ENCODE assay signal across 18 cellular contexts in the genomic region with DNA sequence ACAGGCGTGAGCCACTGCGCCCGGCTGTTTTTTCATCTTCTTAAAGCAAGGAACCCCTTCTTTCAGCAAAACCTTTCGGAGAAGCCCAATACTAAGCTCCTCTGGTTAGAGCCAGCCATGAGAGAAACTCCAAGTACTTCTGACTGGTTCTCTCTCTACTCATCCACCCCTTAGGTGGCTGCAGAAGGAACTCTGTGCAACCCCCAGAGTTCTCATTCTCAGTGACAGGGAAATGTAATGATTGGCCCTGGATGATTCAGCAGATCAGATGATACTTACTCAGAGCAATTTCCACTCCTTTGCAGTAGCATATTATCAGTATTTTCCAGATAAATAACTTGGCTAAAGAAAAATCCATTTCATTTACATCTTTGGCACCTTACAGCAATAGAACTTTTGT. TPM values are rescaled to one million over a fixed set of nuclear protein-coding genes. Genes with fewer than 3 reads are reported as not detected.
A peak's percentile ranks its signal among the peaks of the same experiment; 100 is the strongest.
DNase-seq lines count a peak whose midpoint lies in the region; ATAC-seq, FAIRE-seq and TF ChIP-seq lines count a peak whose summit lies in the region.
"Had no signal": no experiment of that assay in that cellular context is flagged by ENCODE, and none has a peak within 500 bp of the region (broad histone marks: within the 10 kb centered on the region; RNA-seq: fewer than 3 reads in every experiment).

No MANE protein-coding gene starts in this region.

- peaks cover 31% of the 10 kb centered on the region for H3K4me1 ChIP-seq in A549
- no peaks in the 10 kb centered on the region for H3K4me1 ChIP-seq in colonic mucosa
- H3K4me1 ChIP-seq: Peyer's patch had no signal

- peaks cover 43% of the 10 kb centered on the region for H3K27me3 ChIP-seq in CD4-positive, alpha-beta T cell (ENCODE audit: control insufficient read depth, insufficient read depth, low read length)
- no peaks in the 10 kb centered on the region for H3K27me3 ChIP-seq in colonic mucosa
- H3K27me3 ChIP-seq: pancreas, Peyer's patch had no signal

- peak overlapping the region; percentile 81 for H3K4me2 ChIP-seq in A549

- no peak overlapping the region for H3K9ac ChIP-seq in colonic mucosa (ENCODE audit: low read depth in 2 of 2, low read length in 2 of 2)

- H3K4me1 Mint-ChIP-seq in HFFc6 (ENCODE audit: low read depth), result peaks cover 32% of the 10 kb centered on the region
- H3K4me1 Mint-ChIP-seq in CD4-positive, alpha-beta T cell (ENCODE audit: low read depth), result peaks cover 13% of the 10 kb centered on the region

- H3K36me3 Mint-ChIP-seq in HFFc6 (ENCODE audit: low read depth), result no peaks in the 10 kb centered on the region
- H3K36me3 Mint-ChIP-seq in CD4-positive, alpha-beta T cell (ENCODE audit: low read depth), result no peaks in the 10 kb centered on the region

- H3K27ac ChIP-seq in A549 (peak overlapping the region; percentile 82 to 88), colonic mucosa (no peak overlapping the region)
- no peak overlapping the region for H3K27ac ChIP-seq in CD4-positive, alpha-beta T cell (ENCODE audit: low read depth, low read length)
- H3K27ac ChIP-seq: Peyer's patch had no signal

- DNase-seq in A549 (ENCODE audit: low read depth in 1 of 2, low spot score in 1 of 2) (peak in 1 of 2 experiments; percentile 40), HFFc6 (peak; percentile 29), astrocyte of the hippocampus (ENCODE audit: low read depth, low spot score) (peak; percentile 35), glomerular visceral epithelial cell (ENCODE audit: extremely low spot score) (peak; percentile 60), colonic mucosa (no peak), GM12892 (ENCODE audit: insufficient read length) (no peak)
- no peak for DNase-seq in CD4-positive, alpha-beta T cell
- DNase-seq: activated naive CD4-positive, alpha-beta T cell treated with anti-CD3 and anti-CD28 coated beads for 36 hours; central memory CD4-positive, alpha-beta T cell; DMS79 treated with DMSO at 0.1 percent for 48 hours; NCI-H1105 treated with DMSO at 0.1 percent for 48 hours; NCI-H446 treated with DMSO at 0.1 percent for 48 hours; pancreas; Peyer's patch had no signal

- no peaks in the 10 kb centered on the region for H3K9me3 Mint-ChIP-seq in HFFc6
- H3K9me3 Mint-ChIP-seq in CD4-positive, alpha-beta T cell, result no peaks in the 10 kb centered on the region
- H3K9me3 Mint-ChIP-seq: activated naive CD4-positive, alpha-beta T cell treated with anti-CD3 and anti-CD28 coated beads for 36 hours had no signal

- no peak for TF ChIP-seq RAD21 in A549 (conservative IDR thresholded peaks at IDR 0.05 in 1 of 2, IDR thresholded peaks at IDR 0.05 in 1 of 2)

- 53% methylated on average over 4 of the region's 4 CpGs for WGBS in A549 (ENCODE audit: missing lambda C conversion rate)

- ATAC-seq in A549 (peak; percentile 65 to 87), GM19452 (IDR thresholded peaks at IDR 0.05; ENCODE audit: unreplicated experiment) (no peak)
- ATAC-seq in CD4-positive, alpha-beta T cell (ENCODE audit: poor library complexity), result no peak

- H3K27ac Mint-ChIP-seq in HFFc6, result no peak overlapping the region
- no peak overlapping the region for H3K27ac Mint-ChIP-seq in CD4-positive, alpha-beta T cell
- H3K27ac Mint-ChIP-seq: activated naive CD4-positive, alpha-beta T cell treated with anti-CD3 and anti-CD28 coated beads for 36 hours had no signal

- TF ChIP-seq POLR2A in A549 (IDR thresholded peaks at IDR 0.05; ENCODE audit: low read length) (no peak), GM12892 (IDR thresholded peaks at IDR 0.05; ENCODE audit: low read depth, low read length) (no peak)

- H3K27me3 Mint-ChIP-seq in HFFc6 (ENCODE audit: insufficient read depth), result peaks cover 7% of the 10 kb centered on the region; the same call in 1 of the 2 replicates
- peaks cover 45% of the 10 kb centered on the region for H3K27me3 Mint-ChIP-seq in CD4-positive, alpha-beta T cell

- TF ChIP-seq EP300 in A549 (IDR thresholded peaks at IDR 0.05), result no peak

- H3K36me3 ChIP-seq in colonic mucosa, result no peaks in the 10 kb centered on the region
- H3K36me3 ChIP-seq: pancreas, Peyer's patch had no signal

- TF ChIP-seq CTCF in A549 (IDR thresholded peaks at IDR 0.05), result no peak
- no peak for TF ChIP-seq CTCF in HFFc6 (IDR thresholded peaks at IDR 0.05)
- no peak for TF ChIP-seq CTCF in CD4-positive, alpha-beta T cell (IDR thresholded peaks at IDR 0.05)
- TF ChIP-seq CTCF in colonic mucosa (IDR thresholded peaks at IDR 0.05), result no peak

- POLR2A ChIA-PET in A549 (lab: Yijun Ruan, JAX), result interaction anchor here (0.7 kb wide), 1 partner anchor 36 kb away, joined by 11 read pairs; no protein-coding TSS in a partner anchor
- POLR2A ChIA-PET in CD4-positive, alpha-beta T cell (lab: Charles Lee), result no interaction called here

- intact Hi-C loops in CD4-positive, alpha-beta T cell (cut with DNase I, micrococcal nuclease), result no loop called here
- intact Hi-C loops in colonic mucosa (cut with DNase I), result no loop called here

- CTCF ChIA-PET in A549 (lab: Yijun Ruan, JAX), result interaction anchor here (0.6 to 9.2 kb wide), 2 partner anchors 127 to 496 kb away, joined by 3 to 142 read pairs; no protein-coding TSS in a partner anchor
- CTCF ChIA-PET in CD4-positive, alpha-beta T cell (lab: Charles Lee), result no interaction called here

- H3K9me3 ChIP-seq in A549 (no peaks in the 10 kb centered on the region), colonic mucosa (no peaks in the 10 kb centered on the region)
- H3K9me3 ChIP-seq in CD4-positive, alpha-beta T cell (ENCODE audit: control insufficient read depth, low read length), result no peaks in the 10 kb centered on the region
- H3K9me3 ChIP-seq: pancreas, Peyer's patch had no signal

- H3K4me3 Mint-ChIP-seq in HFFc6, result no peak overlapping the region
- no peak overlapping the region for H3K4me3 Mint-ChIP-seq in CD4-positive, alpha-beta T cell
- H3K4me3 Mint-ChIP-seq: activated naive CD4-positive, alpha-beta T cell treated with anti-CD3 and anti-CD28 coated beads for 36 hours had no signal

- H3K4me3 ChIP-seq in A549, result peak overlapping the region; percentile 24; the same call in 2 of the 3 replicates
- no peak overlapping the region for H3K4me3 ChIP-seq in colonic mucosa
- H3K4me3 ChIP-seq: Peyer's patch had no signal

- no peak for FAIRE-seq in A549 (lab: Jason Lieb, UNC)
- no peak for FAIRE-seq in GM12892 (lab: Jason Lieb, UNC)
- FAIRE-seq: GM19239, pancreas, urothelium cell line had no signal

TF ChIP-seq in A549, 52 proteins besides CTCF, POLR2A, EP300 and RAD21:
- peak; percentile 47 for TF ChIP-seq MAFK (IDR thresholded peaks at IDR 0.05; ENCODE audit: partially characterized antibody)
- no peak for TF ChIP-seq KDM1A (IDR thresholded peaks at IDR 0.05; ENCODE audit: low read depth)
- TF ChIP-seq HOXB5 (CRISPR knock-in tag; IDR thresholded peaks at IDR 0.05), result no peak
- no peak for TF ChIP-seq FOSL2 (IDR thresholded peaks at IDR 0.05)
- peak; percentile 25; the same call in 1 of the 2 replicates for TF ChIP-seq FOSL2 (CRISPR knock-in tag; IDR thresholded peaks at IDR 0.05)

RNA-seq across cellular contexts. Expression of a gene that starts 3.1 kb away (rescaled TPM):
- polyA plus RNA-seq in A549 (2011; rRNA removed) (415 and 509 TPM in 2 replicates), A549 (2017; fragmentation: RNase III; extraction: RNeasy Plus Mini Kit Qiagen cat#74134 plus additional on column Dnase treatment) (176 to 226 TPM (median 198 TPM) in 3 replicates)
- polyA plus RNA-seq in A549 (2012; cell fraction: cytosol; rRNA removed), result 198 and 219 TPM in 2 replicates
- polyA plus RNA-seq in A549 (2012; cell fraction: nucleus; rRNA removed), result 164 and 242 TPM in 2 replicates
- polyA minus RNA-seq in A549 (2011; rRNA and poly(A)+ RNA removed), result 277 and 302 TPM in 2 replicates
- total RNA-seq in HFFc6 (2021; fragmentation: NEBNext Ultra II Directional; extraction: Animal tissue kit (Norgen Biotek cat#: 25700)), result 10 to 100 TPM in 1 of 6 experiments, 1 to 10 TPM in 5; 5.9 to 10.8 (median 7.1) TPM
- not detected for total RNA-seq in CD4-positive, alpha-beta T cell
- total RNA-seq in colonic mucosa, result 10 to 100 TPM in 1 of 2 donors, 1 to 10 TPM in 1; 3.9 to 11.6 TPM
- not detected for polyA plus RNA-seq in GM12892 (2012; ENCODE audit: missing spikeins)
- total RNA-seq: activated CD8-positive, alpha-beta memory T cell treated with anti-CD3 and anti-CD28 coated beads for 36 hours; activated naive CD4-positive, alpha-beta T cell treated with anti-CD3 and anti-CD28 coated beads for 36 hours had no signal

RNA-seq across cellular contexts. Expression of a gene that starts 28.8 kb away (rescaled TPM):
- polyA plus RNA-seq in A549 (2011; rRNA removed), result 38.6 and 57.6 TPM in 2 replicates
- polyA plus RNA-seq in A549 (2012; cell fraction: cytosol; rRNA removed), result 10.6 and 14.9 TPM in 2 replicates
- 12.7 and 25.1 TPM in 2 replicates for polyA plus RNA-seq in A549 (2012; cell fraction: nucleus; rRNA removed)
- polyA plus RNA-seq in A549 (2017; fragmentation: RNase III; extraction: RNeasy Plus Mini Kit Qiagen cat#74134 plus additional on column Dnase treatment), result 30.6 to 40.2 TPM (median 39.4 TPM) in 3 replicates
- polyA minus RNA-seq in A549 (2011; rRNA and poly(A)+ RNA removed), result 37.9 and 40.6 TPM in 2 replicates
- total RNA-seq in HFFc6 (2021; fragmentation: NEBNext Ultra II Directional; extraction: Animal tissue kit (Norgen Biotek cat#: 25700)), result 100 to 1,000 TPM in 1 of 6 experiments, 10 to 100 TPM in 5; 67.8 to 103 (median 70.4) TPM
- total RNA-seq in CD4-positive, alpha-beta T cell, result 1 to 10 TPM; 4.1 to 4.3 TPM
- total RNA-seq in colonic mucosa, result 1 to 10 TPM; 5.9 to 9.2 TPM
- 6.4 TPM for polyA plus RNA-seq in GM12892 (2012; ENCODE audit: missing spikeins)

Comparison
In these comparisons a context has a peak if more than half of its experiments do, and no peak if none do; other contexts are left out.
1. ATAC-seq: peak in A549 (2 of 2); none in CD4-positive, alpha-beta T cell (single experiment) and GM19452 (single experiment).
2. DNase-seq: peak in HFFc6 (single experiment), astrocyte of the hippocampus (single experiment) and glomerular visceral epithelial cell (single experiment); none in CD4-positive, alpha-beta T cell (0 of 10), colonic mucosa (single experiment) and GM12892 (single experiment).
3. H3K27ac ChIP-seq: peak in A549 (2 of 2); none in CD4-positive, alpha-beta T cell (single experiment) and colonic mucosa (single experiment).
4. RNA of a gene that starts 3.1 kb away (total RNA-seq): 3.9 to 11.6 TPM in colonic mucosa and 5.9 to 10.8 TPM in HFFc6; not detected in CD4-positive, alpha-beta T cell; every median in the first group is over 4 times any median in the second.
5. RNA of a gene that starts 28.8 kb away (total RNA-seq): 67.8 to 103 TPM in HFFc6; 5.9 to 9.2 TPM in colonic mucosa and 4.1 to 4.3 TPM in CD4-positive, alpha-beta T cell; every median in the first group is over 4 times any median in the second.